In genomic region chr1:151098126-151098525, GRCh38 we compare ENCODE assay signal across 2 cellular contexts.
TF ChIP-seq lines count a peak whose summit lies in the region.

No MANE protein-coding gene starts in this region.

TF ChIP-seq in HepG2, 621 proteins besides CTCF, POLR2A, EP300 and RAD21:
- TF ChIP-seq ZNF121 (CRISPR knock-in tag; IDR thresholded peaks at IDR 0.05), result peak; percentile 78
- TF ChIP-seq STAT5B (CRISPR knock-in tag; IDR thresholded peaks at IDR 0.05), result no peak

TF ChIP-seq in endothelial cell of umbilical vein, 7 proteins besides CTCF, POLR2A, EP300 and RAD21:
- TF ChIP-seq FOS (IDR thresholded peaks at IDR 0.05; ENCODE audit: borderline replicate concordance, insufficient read depth, low read length), result no peak
- TF ChIP-seq GATA2 (IDR thresholded peaks at IDR 0.05; ENCODE audit: insufficient read depth, insufficient read length, low read depth, low read length), result no peak
